ENCODE assay signal across 1 cellular context in genomic region chr17:75906143-75906884, GRCh38.
TF ChIP-seq lines count a peak whose summit lies in the region.

No MANE protein-coding gene starts in this region.

TF ChIP-seq in HepG2, 621 proteins besides CTCF, POLR2A, EP300 and RAD21 (continued from another document and continues in another):
- TF ChIP-seq ZBTB43 (CRISPR knock-in tag; conservative IDR thresholded peaks at IDR 0.05) (no peak), ZBTB1 (CRISPR knock-in tag; IDR thresholded peaks at IDR 0.05; ENCODE audit: borderline replicate concordance) (no peak), RAD51 (IDR thresholded peaks at IDR 0.05; ENCODE audit: borderline replicate concordance) (no peak), ZBTB20 (CRISPR knock-in tag; IDR thresholded peaks at IDR 0.05; ENCODE audit: borderline replicate concordance, low read depth) (no peak), ZNF407 (CRISPR knock-in tag; IDR thresholded peaks at IDR 0.05; ENCODE audit: not compliant biosample characterization) (peak; percentile 27), ATAD3A (CRISPR knock-in tag; IDR thresholded peaks at IDR 0.05) (no peak), ZNF678 (CRISPR knock-in tag; IDR thresholded peaks at IDR 0.05) (no peak), MAFF (IDR thresholded peaks at IDR 0.05; ENCODE audit: low read depth, low read length) (no peak), CSRNP2 (CRISPR knock-in tag; conservative IDR thresholded peaks at IDR 0.05; ENCODE audit: low read depth) (no peak), ZNF572 (CRISPR knock-in tag; IDR thresholded peaks at IDR 0.05) (no peak), IRF1 (CRISPR knock-in tag; IDR thresholded peaks at IDR 0.05; ENCODE audit: low read depth) (no peak), RBFOX2 (IDR thresholded peaks at IDR 0.05; ENCODE audit: low read depth, low read length) (no peak), RCOR2 (CRISPR knock-in tag; IDR thresholded peaks at IDR 0.05) (no peak), KLF9 (CRISPR knock-in tag; IDR thresholded peaks at IDR 0.05; ENCODE audit: low read depth) (no peak), ZNF556 (CRISPR knock-in tag; IDR thresholded peaks at IDR 0.05; ENCODE audit: borderline replicate concordance) (0 out of 2 replicates have a peak, but pooled peaks have one; percentile 59), ZNF501 (CRISPR knock-in tag; IDR thresholded peaks at IDR 0.05) (no peak), SCMH1 (CRISPR knock-in tag; IDR thresholded peaks at IDR 0.05; ENCODE audit: borderline replicate concordance) (no peak), ZNF800 (CRISPR knock-in tag; IDR thresholded peaks at IDR 0.05) (0 out of 2 replicates have a peak, but pooled peaks have one; percentile 25), HOXA7 (CRISPR knock-in tag; IDR thresholded peaks at IDR 0.05) (no peak), ATF7 (IDR thresholded peaks at IDR 0.05) (no peak), ATF7 (CRISPR knock-in tag; IDR thresholded peaks at IDR 0.05) (no peak), MAZ (IDR thresholded peaks at IDR 0.05; ENCODE audit: borderline replicate concordance, low read depth, low read length) (no peak), MAZ (CRISPR knock-in tag; IDR thresholded peaks at IDR 0.05; ENCODE audit: low read depth) (no peak), ZFP82 (CRISPR knock-in tag; IDR thresholded peaks at IDR 0.05; ENCODE audit: borderline replicate concordance) (no peak), RFX3 (CRISPR knock-in tag; IDR thresholded peaks at IDR 0.05) (no peak), MAX (IDR thresholded peaks at IDR 0.05) (0 out of 2 replicates have a peak, but pooled peaks have one; percentile 11), ZNF275 (CRISPR knock-in tag; IDR thresholded peaks at IDR 0.05; ENCODE audit: borderline replicate concordance) (no peak), TGIF2 (CRISPR knock-in tag; IDR thresholded peaks at IDR 0.05) (0 out of 2 replicates have a peak, but pooled peaks have one; percentile 50), KDM4B (CRISPR knock-in tag; IDR thresholded peaks at IDR 0.05) (no peak), ZKSCAN8 (CRISPR knock-in tag; IDR thresholded peaks at IDR 0.05; ENCODE audit: borderline replicate concordance) (no peak), FOSL1 (CRISPR knock-in tag; IDR thresholded peaks at IDR 0.05; ENCODE audit: borderline replicate concordance) (no peak), ETV6 (CRISPR knock-in tag; conservative IDR thresholded peaks at IDR 0.05) (no peak), PATZ1 (CRISPR knock-in tag; IDR thresholded peaks at IDR 0.05) (no peak), ZFP62 (CRISPR knock-in tag; IDR thresholded peaks at IDR 0.05) (no peak), ZBTB10 (CRISPR knock-in tag; IDR thresholded peaks at IDR 0.05; ENCODE audit: borderline replicate concordance) (no peak), ZNF547 (CRISPR knock-in tag; IDR thresholded peaks at IDR 0.05) (0 out of 2 replicates have a peak, but pooled peaks have one; percentile 38), CCDC6 (CRISPR knock-in tag; IDR thresholded peaks at IDR 0.05) (no peak), SMAD9 (CRISPR knock-in tag; IDR thresholded peaks at IDR 0.05) (0 out of 2 replicates have a peak, but pooled peaks have one; percentile 48), ZNF253 (CRISPR knock-in tag; IDR thresholded peaks at IDR 0.05; ENCODE audit: borderline replicate concordance) (0 out of 2 replicates have a peak, but pooled peaks have one; percentile 17), CBX2 (IDR thresholded peaks at IDR 0.05; ENCODE audit: low read depth, low read length) (no peak), CBX2 (CRISPR knock-in tag; IDR thresholded peaks at IDR 0.05; ENCODE audit: low read depth) (no peak), TFAP4 (IDR thresholded peaks at IDR 0.05; ENCODE audit: borderline replicate concordance, low read depth) (no peak)
